ENCODE assay signal across 9 cellular contexts in genomic region chr11:111936045-111936400, GRCh38. TPM values are rescaled to one million over a fixed set of nuclear protein-coding genes. Genes with fewer than 3 reads are reported as not detected.
DNase-seq lines count a peak whose midpoint lies in the region; ATAC-seq, FAIRE-seq and TF ChIP-seq lines count a peak whose summit lies in the region.
"Had no signal": no experiment of that assay in that cellular context is flagged by ENCODE, and none has a peak within 500 bp of the region (broad histone marks: within the 10 kb centered on the region; RNA-seq: fewer than 3 reads in every experiment).

No MANE protein-coding gene starts in this region.

- FAIRE-seq in A549 (lab: Jason Lieb, UNC) = no peak

- H3K9me3 Mint-ChIP-seq in brain = no peaks in the 10 kb centered on the region
- H3K9me3 Mint-ChIP-seq in naive thymus-derived CD4-positive, alpha-beta T cell = no peaks in the 10 kb centered on the region

- H3K27me3 ChIP-seq in IMR-90 (ENCODE audit: control insufficient read depth, insufficient read depth, low read length) = no peaks in the 10 kb centered on the region
- no peaks in the 10 kb centered on the region for H3K27me3 ChIP-seq in naive thymus-derived CD4-positive, alpha-beta T cell (ENCODE audit: control insufficient read depth in 2 of 2, insufficient read depth in 2 of 2, low read length in 2 of 2)

- H3K27ac ChIP-seq in A549 (peak overlapping the region; percentile 89 to 95), IMR-90 (ENCODE audit: insufficient read depth, low read length) (peak overlapping the region; percentile 75; the same call in 1 of the 2 replicates)
- no peak overlapping the region for H3K27ac ChIP-seq in naive thymus-derived CD4-positive, alpha-beta T cell (ENCODE audit: low read depth, low read length)

- 62% methylated on average over 3 of the region's 3 CpGs for WGBS in A549 (ENCODE audit: missing lambda C conversion rate)
- WGBS in IMR-90 (ENCODE audit: extremely low coverage in 2 of 2, insufficient read length in 1 of 2), 2 experiments = no CpG with 5 or more reads among the region's 3 CpGs

- no peak for DNase-seq in A549 (ENCODE audit: low read depth in 1 of 2, low spot score in 1 of 2)
- DNase-seq in IMR-90 = peak; percentile 46
- DNase-seq in naive thymus-derived CD4-positive, alpha-beta T cell = no peak
- DNase-seq in iPS-NIHi7 (ENCODE audit: extremely low spot score) = no peak
- DNase-seq in NCI-H2029 treated with DMSO at 0.1 percent for 48 hours (lab: John Stamatoyannopoulos, UW) = no peak
- no peak for DNase-seq in HEK293T (ENCODE audit: extremely low spot score)

- H3K4me1 Mint-ChIP-seq in brain = peaks cover 77% of the 10 kb centered on the region
- H3K4me1 Mint-ChIP-seq in naive thymus-derived CD4-positive, alpha-beta T cell = peaks cover 16 to 54% (median 36%) of the 10 kb centered on the region in 7 donors

- no peak overlapping the region; the same call in 1 of the 2 replicates for H3K56ac ChIP-seq in IMR-90 (ENCODE audit: extremely low read depth, insufficient read depth, low read length)

- peak overlapping the region; percentile 47 for H2BK120ac ChIP-seq in IMR-90 (ENCODE audit: low read depth, low read length)

- H3K4me1 ChIP-seq in A549 = peaks cover 63% of the 10 kb centered on the region
- peaks cover 32% of the 10 kb centered on the region for H3K4me1 ChIP-seq in IMR-90 (ENCODE audit: control insufficient read depth, insufficient read depth, low read length)
- peaks cover 4 to 29% of the 10 kb centered on the region in 2 donors for H3K4me1 ChIP-seq in naive thymus-derived CD4-positive, alpha-beta T cell (ENCODE audit: control insufficient read depth in 2 of 2, insufficient read depth in 2 of 2, low read length in 2 of 2)

- H2BK20ac ChIP-seq in IMR-90 (ENCODE audit: low read depth, low read length) = peak overlapping the region; percentile 67; the same call in 1 of the 2 replicates

- no peaks in the 10 kb centered on the region for H3K36me3 Mint-ChIP-seq in brain
- no peaks in the 10 kb centered on the region for H3K36me3 Mint-ChIP-seq in naive thymus-derived CD4-positive, alpha-beta T cell

- POLR2A ChIA-PET in A549 (lab: Yijun Ruan, JAX) (interaction anchor here (0.7 to 2.9 kb wide), 2 partner anchors 9 to 14 kb away, joined by 3 to 17 read pairs; no protein-coding TSS in a partner anchor), IMR-90 (lab: Charles Lee; ENCODE audit: unreplicated experiment) (no interaction called here), HEK293T (lab: Yijun Ruan, JAX) (interaction anchor here (1.2 to 1.6 kb wide), 2 partner anchors 10 to 65 kb away, joined by 4 to 7 read pairs; partner anchors contain the start of gene ALG9)
- POLR2A ChIA-PET in naive thymus-derived CD4-positive, alpha-beta T cell (lab: Charles Lee) = interaction anchor here (0.7 to 0.8 kb wide), 2 partner anchors 9 to 35 kb away, joined by 3 to 5 read pairs; no protein-coding TSS in a partner anchor

- TF ChIP-seq RAD21 in A549 (conservative IDR thresholded peaks at IDR 0.05 in 1 of 2, IDR thresholded peaks at IDR 0.05 in 1 of 2) (no peak), IMR-90 (IDR thresholded peaks at IDR 0.05; ENCODE audit: low read length) (no peak)

- TF ChIP-seq POLR2A in A549 (IDR thresholded peaks at IDR 0.05; ENCODE audit: low read length) (no peak), IMR-90 (IDR thresholded peaks at IDR 0.05; ENCODE audit: low read depth, low read length) (0 out of 2 replicates have a peak, but pooled peaks have one; percentile 6)

- no peak overlapping the region; the same call in 2 of the 3 replicates for H2BK15ac ChIP-seq in IMR-90 (ENCODE audit: low read depth, low read length)

- H3K9ac ChIP-seq in IMR-90 (ENCODE audit: low read depth, low read length) = peak overlapping the region; percentile 61; the same call in 1 of the 2 replicates

- H3K9me3 ChIP-seq in A549 = no peaks in the 10 kb centered on the region
- H3K9me3 ChIP-seq in IMR-90 (ENCODE audit: control insufficient read depth, insufficient read depth, low read length) = no peaks in the 10 kb centered on the region
- no peaks in the 10 kb centered on the region for H3K9me3 ChIP-seq in naive thymus-derived CD4-positive, alpha-beta T cell (ENCODE audit: control insufficient read depth in 2 of 3, low read length in 3 of 3)

- H3K14ac ChIP-seq in IMR-90 (replicated peaks; ENCODE audit: low read depth, low read length) = peak overlapping the region; percentile 67

- no peaks in the 10 kb centered on the region for H3K36me3 ChIP-seq in IMR-90 (ENCODE audit: control insufficient read depth, insufficient read depth, low read length)
- H3K36me3 ChIP-seq in naive thymus-derived CD4-positive, alpha-beta T cell (ENCODE audit: control insufficient read depth in 2 of 3, insufficient read depth in 3 of 3, low read length in 3 of 3) = no peaks in the 10 kb centered on the region

- peak overlapping the region; percentile 97 for H3K23ac ChIP-seq in IMR-90 (ENCODE audit: low read depth, low read length)

- no peak for TF ChIP-seq CTCF in A549 (IDR thresholded peaks at IDR 0.05)
- no peak for TF ChIP-seq CTCF in IMR-90 (conservative IDR thresholded peaks at IDR 0.05; ENCODE audit: low read depth, low read length)
- no peak for TF ChIP-seq CTCF in brain (conservative IDR thresholded peaks at IDR 0.05)

- peak overlapping the region; percentile 80 for H2AFZ ChIP-seq in IMR-90 (replicated peaks; ENCODE audit: low read length, poor library complexity)

- no peak overlapping the region for H4K91ac ChIP-seq in IMR-90 (ENCODE audit: insufficient read depth, low read depth, low read length)

- H2AK5ac ChIP-seq in IMR-90 (ENCODE audit: low read depth, low read length) = peak overlapping the region; percentile 78; the same call in 1 of the 2 replicates

- intact Hi-C loops in IMR-90 (cut with micrococcal nuclease) = loop anchor here (2.0 kb wide), 1 partner anchor 57 kb away; the partner anchor contains the start of genes CFAP68 and FDXACB1
- intact Hi-C loops in naive thymus-derived CD4-positive, alpha-beta T cell (cut with micrococcal nuclease) = loop anchor here (1.0 to 10.0 kb wide), 5 partner anchors 9 to 1501 kb away; partner anchors contain the start of genes DLAT (in 1 of the 2), PPP2R1B (in 1 of the 2) and PTS (in 1 of the 2)

- H3K27ac Mint-ChIP-seq in brain = peak overlapping the region; percentile 94 to 98 (median 95)
- peak overlapping the region in 6 of 9 donors; percentile 29 to 87 (median 56) for H3K27ac Mint-ChIP-seq in naive thymus-derived CD4-positive, alpha-beta T cell

- peak overlapping the region in 1 of 2 experiments; percentile 72; a peak in 3 of 4 replicates for H4K8ac ChIP-seq in IMR-90 (ENCODE audit: low read depth in 2 of 2, low read length in 2 of 2)

- H3K4me2 ChIP-seq in A549 (peak overlapping the region; percentile 97), IMR-90 (ENCODE audit: low read depth, low read length) (peak overlapping the region; percentile 95)

- H3K27me3 Mint-ChIP-seq in brain = no peaks in the 10 kb centered on the region
- H3K27me3 Mint-ChIP-seq in naive thymus-derived CD4-positive, alpha-beta T cell = no peaks in the 10 kb centered on the region

- H3K4me3 ChIP-seq in A549 (peak overlapping the region; percentile 71; the same call in 1 of the 3 replicates), IMR-90 (ENCODE audit: insufficient read depth, low read depth, low read length) (peak overlapping the region; percentile 9; the same call in 1 of the 2 replicates)
- peak overlapping the region; percentile 74 for H3K4me3 ChIP-seq in naive thymus-derived CD4-positive, alpha-beta T cell (ENCODE audit: low read length)

- peak overlapping the region; percentile 65 for H3K4ac ChIP-seq in IMR-90 (ENCODE audit: low read depth, low read length)

- no peak for TF ChIP-seq EP300 in A549 (IDR thresholded peaks at IDR 0.05)

- H3K18ac ChIP-seq in IMR-90 (ENCODE audit: low read depth, low read length) = peak overlapping the region; percentile 81

- no peak for ATAC-seq in A549
- peak; percentile 7 for ATAC-seq in IMR-90 (ENCODE audit: low read depth)
- no peak for ATAC-seq in naive thymus-derived CD4-positive, alpha-beta T cell
- no peak for ATAC-seq in HG03025 (IDR thresholded peaks at IDR 0.05; ENCODE audit: low FRiP score, unreplicated experiment)

- H4K20me1 ChIP-seq in IMR-90 (ENCODE audit: insufficient read depth, low read length) = no peaks in the 10 kb centered on the region

- CTCF ChIA-PET in A549 (lab: Yijun Ruan, JAX) = interaction anchor here (1.6 to 12.2 kb wide), 4 partner anchors 8 to 60 kb away, joined by 6 to 172 read pairs (median 8); no protein-coding TSS in a partner anchor
- CTCF ChIA-PET in IMR-90 (lab: Yijun Ruan, JAX) = interaction anchor here (1.0 kb wide), 1 partner anchor 46 kb away, joined by 3 read pairs; no protein-coding TSS in a partner anchor
- CTCF ChIA-PET in naive thymus-derived CD4-positive, alpha-beta T cell (lab: Charles Lee) = interaction anchor here (0.7 to 8.7 kb wide), 5 partner anchors 9 to 134 kb away, joined by 3 to 114 read pairs (median 4); no protein-coding TSS in a partner anchor
- CTCF ChIA-PET in HEK293T (lab: Yijun Ruan, JAX) = interaction anchor here (0.7 to 1.4 kb wide), 4 partner anchors 8 to 46 kb away, joined by 3 to 5 read pairs (median 3); no protein-coding TSS in a partner anchor

- peak overlapping the region; percentile 71; the same call in 1 of the 2 replicates for H4K5ac ChIP-seq in IMR-90 (ENCODE audit: low read depth, low read length)

- no TSS peak for BruUV-seq in IMR-90 (replicated peaks; lab: Mats Ljungman, UMichigan)

- dilution Hi-C loops in IMR-90 (cut with HindIII; ENCODE audit: low sequenced_read_pairs, unreplicated experiment) = no loop called here

- peak overlapping the region; percentile 75 for H2BK5ac ChIP-seq in IMR-90 (ENCODE audit: low read depth, low read length, poor library complexity, severe bottlenecking)

- peaks cover 12 to 34% of the 10 kb centered on the region in 2 experiments; a peak in 3 of 4 replicates for H3K79me1 ChIP-seq in IMR-90 (ENCODE audit: low read depth in 1 of 2, low read length in 2 of 2)

- peak overlapping the region; percentile 88 to 93 (median 89) for H3K4me3 Mint-ChIP-seq in brain
- peak overlapping the region in 9 of 10 donors; percentile 34 to 95 (median 76) for H3K4me3 Mint-ChIP-seq in naive thymus-derived CD4-positive, alpha-beta T cell

- peaks cover 29% of the 10 kb centered on the region for H3K9me1 ChIP-seq in IMR-90 (ENCODE audit: insufficient read depth, low read length)

- in situ Hi-C loops in IMR-90 (cut with MboI; ENCODE audit: low sequenced_read_pairs) = loop anchor here (5.0 kb wide), 1 partner anchor 41 kb away; no protein-coding TSS in a partner anchor

- H2AK9ac ChIP-seq in IMR-90 (replicated peaks; ENCODE audit: low read depth, low read length, poor library complexity) = no peak overlapping the region

RNA-seq across cellular contexts. Expression of gene DIXDC1, which starts 1.1 kb away (rescaled TPM):
- 6.9 and 7.9 TPM in 2 replicates for polyA plus RNA-seq in A549 (2011; rRNA removed)
- polyA plus RNA-seq in A549 (2012; cell fraction: cytosol; rRNA removed) = 2.4 and 2.7 TPM in 2 replicates
- 1.8 and 2.1 TPM in 2 replicates for polyA plus RNA-seq in A549 (2012; cell fraction: nucleus; rRNA removed)
- polyA plus RNA-seq in A549 (2017; fragmentation: RNase III; extraction: RNeasy Plus Mini Kit Qiagen cat#74134 plus additional on column Dnase treatment) = 5.5 to 7.4 TPM (median 7.1 TPM) in 3 replicates
- polyA minus RNA-seq in A549 (2011; rRNA and poly(A)+ RNA removed) = 13.3 and 19.2 TPM in 2 replicates
- total RNA-seq in IMR-90 (2012; rRNA removed) = 10.4 and 11.1 TPM in 2 replicates
- polyA plus RNA-seq in IMR-90 (2012; rRNA removed) = 5.3 and 5.9 TPM in 2 replicates
- polyA plus RNA-seq in IMR-90 (2012; cell fraction: cytosol; rRNA removed) = 2.0 and 3.9 TPM in 2 replicates
- 3.3 and 7.3 TPM in 2 replicates for polyA plus RNA-seq in IMR-90 (2012; cell fraction: nucleus; rRNA removed; ENCODE audit: low replicate concordance)
- polyA plus RNA-seq in brain (ENCODE audit: insufficient read depth, low read depth, low replicate concordance) = 13.6 TPM
- 10 to 100 TPM in 1 of 5 experiments, 1 to 10 TPM in 2, under 1 TPM in 2; 0.50 to 10.4 (median 1.3) TPM for total RNA-seq in naive thymus-derived CD4-positive, alpha-beta T cell
- polyA plus RNA-seq in naive thymus-derived CD4-positive, alpha-beta T cell = 1 to 10 TPM in 1 of 2 donors, under 1 TPM in 1; 0.76 to 2.0 TPM

RNA-seq across cellular contexts. Expression of gene C11orf52, which starts 17.3 kb away (rescaled TPM):
- polyA plus RNA-seq in A549 (2011; rRNA removed) (0.13 and 0.19 TPM in 2 replicates), A549 (2017; fragmentation: RNase III; extraction: RNeasy Plus Mini Kit Qiagen cat#74134 plus additional on column Dnase treatment) (0.08 TPM in 1 of 3 replicates, not detected in the others), IMR-90 (2012; rRNA removed) (1.0 and 1.1 TPM in 2 replicates), brain (ENCODE audit: insufficient read depth, low read depth, low replicate concordance) (9.1 TPM)
- polyA plus RNA-seq in A549 (2012; cell fraction: cytosol; rRNA removed) = 0.05 and 0.22 TPM in 2 replicates
- polyA plus RNA-seq in A549 (2012; cell fraction: nucleus; rRNA removed) = not detected in 2 replicates
- 0.34 TPM in 1 of 2 replicates, not detected in the other for polyA minus RNA-seq in A549 (2011; rRNA and poly(A)+ RNA removed)
- total RNA-seq in IMR-90 (2012; rRNA removed) = 0.28 and 0.90 TPM in 2 replicates
- 0.57 and 0.73 TPM in 2 replicates for polyA plus RNA-seq in IMR-90 (2012; cell fraction: cytosol; rRNA removed)
- 0.17 and 0.50 TPM in 2 replicates for polyA plus RNA-seq in IMR-90 (2012; cell fraction: nucleus; rRNA removed; ENCODE audit: low replicate concordance)
- total RNA-seq in naive thymus-derived CD4-positive, alpha-beta T cell = not detected
- polyA plus RNA-seq in naive thymus-derived CD4-positive, alpha-beta T cell = under 1 TPM in 1 of 2 donors, not detected in 1; 0.26 TPM
- total RNA-seq: Daoy had no signal

RNA-seq across cellular contexts. Expression of gene HSPB2, which starts 23.5 kb away (rescaled TPM):
- polyA plus RNA-seq in A549 (2011; rRNA removed) (0.07 TPM in 1 of 2 replicates, not detected in the other), A549 (2017; fragmentation: RNase III; extraction: RNeasy Plus Mini Kit Qiagen cat#74134 plus additional on column Dnase treatment) (not detected in 3 replicates), IMR-90 (2012; rRNA removed) (0.55 and 1.0 TPM in 2 replicates), brain (ENCODE audit: insufficient read depth, low read depth, low replicate concordance) (4.3 TPM)
- 0.03 and 0.04 TPM in 2 replicates for polyA plus RNA-seq in A549 (2012; cell fraction: cytosol; rRNA removed)
- 0.30 and 0.40 TPM in 2 replicates for polyA plus RNA-seq in A549 (2012; cell fraction: nucleus; rRNA removed)
- polyA minus RNA-seq in A549 (2011; rRNA and poly(A)+ RNA removed) = not detected in 2 replicates
- under 0.01 and 0.18 TPM in 2 replicates for total RNA-seq in IMR-90 (2012; rRNA removed)
- polyA plus RNA-seq in IMR-90 (2012; cell fraction: cytosol; rRNA removed) = 0.27 and 0.36 TPM in 2 replicates
- polyA plus RNA-seq in IMR-90 (2012; cell fraction: nucleus; rRNA removed; ENCODE audit: low replicate concordance) = 0.68 and 0.70 TPM in 2 replicates
- total RNA-seq in naive thymus-derived CD4-positive, alpha-beta T cell = not detected
- polyA plus RNA-seq in naive thymus-derived CD4-positive, alpha-beta T cell = not detected
- total RNA-seq: Daoy had no signal

RNA-seq across cellular contexts. Expression of gene CRYAB, which starts 24.5 kb away (rescaled TPM):
- 1.1 and 3.1 TPM in 2 replicates for polyA plus RNA-seq in A549 (2011; rRNA removed)
- 1.5 and 2.8 TPM in 2 replicates for polyA plus RNA-seq in A549 (2012; cell fraction: cytosol; rRNA removed)
- polyA plus RNA-seq in A549 (2012; cell fraction: nucleus; rRNA removed) = 1.1 and 3.1 TPM in 2 replicates
- polyA plus RNA-seq in A549 (2017; fragmentation: RNase III; extraction: RNeasy Plus Mini Kit Qiagen cat#74134 plus additional on column Dnase treatment) = 4.1 to 25.3 TPM (median 4.8 TPM) in 3 replicates
- 0.58 and 1.3 TPM in 2 replicates for polyA minus RNA-seq in A549 (2011; rRNA and poly(A)+ RNA removed)
- total RNA-seq in IMR-90 (2012; rRNA removed) = 3.9 and 6.5 TPM in 2 replicates
- 16.5 and 19.5 TPM in 2 replicates for polyA plus RNA-seq in IMR-90 (2012; rRNA removed)
- 12.3 and 25.3 TPM in 2 replicates for polyA plus RNA-seq in IMR-90 (2012; cell fraction: cytosol; rRNA removed)
- 4.3 and 6.7 TPM in 2 replicates for polyA plus RNA-seq in IMR-90 (2012; cell fraction: nucleus; rRNA removed; ENCODE audit: low replicate concordance)
- 1,548 TPM for polyA plus RNA-seq in brain (ENCODE audit: insufficient read depth, low read depth, low replicate concordance)
- total RNA-seq in naive thymus-derived CD4-positive, alpha-beta T cell = not detected
- not detected for polyA plus RNA-seq in naive thymus-derived CD4-positive, alpha-beta T cell
- total RNA-seq: Daoy had no signal

RNA-seq across cellular contexts. Expression of gene CFAP68, which starts 56.7 kb away (rescaled TPM):
- polyA plus RNA-seq in A549 (2011; rRNA removed) (59.7 and 84.6 TPM in 2 replicates), A549 (2017; fragmentation: RNase III; extraction: RNeasy Plus Mini Kit Qiagen cat#74134 plus additional on column Dnase treatment) (36.3 to 40.3 TPM (median 36.5 TPM) in 3 replicates), IMR-90 (2012; rRNA removed) (17.0 and 19.9 TPM in 2 replicates), brain (ENCODE audit: insufficient read depth, low read depth, low replicate concordance) (54.4 TPM)
- 33.7 and 39.5 TPM in 2 replicates for polyA plus RNA-seq in A549 (2012; cell fraction: cytosol; rRNA removed)
- 8.3 and 12.9 TPM in 2 replicates for polyA plus RNA-seq in A549 (2012; cell fraction: nucleus; rRNA removed)
- 11.5 and 12.8 TPM in 2 replicates for polyA minus RNA-seq in A549 (2011; rRNA and poly(A)+ RNA removed)
- 8.9 and 10.2 TPM in 2 replicates for total RNA-seq in IMR-90 (2012; rRNA removed)
- polyA plus RNA-seq in IMR-90 (2012; cell fraction: cytosol; rRNA removed) = 12.8 and 19.3 TPM in 2 replicates
- polyA plus RNA-seq in IMR-90 (2012; cell fraction: nucleus; rRNA removed; ENCODE audit: low replicate concordance) = 1.6 and 6.8 TPM in 2 replicates
- total RNA-seq in naive thymus-derived CD4-positive, alpha-beta T cell = 10 to 100 TPM; 13.7 to 24.9 (median 18.3) TPM
- polyA plus RNA-seq in naive thymus-derived CD4-positive, alpha-beta T cell = 10 to 100 TPM; 34.5 to 39.4 TPM

Comparison
In these comparisons a context has a peak if more than half of its experiments do, and no peak if none do; other contexts are left out.
1. H3K4me3 ChIP-seq: peak in every context shown above with its lines; median percentile 74 in naive thymus-derived CD4-positive, alpha-beta T cell; 71 in A549; 9 in IMR-90.